In genomic region chr17:63534078-63534570, GRCh38 we compare ENCODE assay signal across 23 cellular contexts. TPM values are rescaled to one million over a fixed set of nuclear protein-coding genes. Genes with fewer than 3 reads are reported as not detected.
DNase-seq lines count a peak whose midpoint lies in the region; ATAC-seq and TF ChIP-seq lines count a peak whose summit lies in the region.
"Had no signal": no experiment of that assay in that cellular context is flagged by ENCODE, and none has a peak within 500 bp of the region (broad histone marks: within the 10 kb centered on the region; RNA-seq: fewer than 3 reads in every experiment).

No MANE protein-coding gene starts in this region.

- no peaks in the 10 kb centered on the region for H3K9me3 ChIP-seq in mucosa of descending colon
- no peaks in the 10 kb centered on the region for H3K9me3 ChIP-seq in spleen
- H3K9me3 ChIP-seq: A549; BE2C; BLaER1 treated with 17β-estradiol and CSF1 and Interleukin-3, amounts not matched to agents 10 nM and 100 nM had no signal

- intact Hi-C loops in Right ventricle myocardium inferior (cut with DNase I) (no loop called here), Right ventricle myocardium superior (cut with DNase I) (no loop called here), mucosa of descending colon (cut with DNase I, micrococcal nuclease) (no loop called here), spleen (cut with DNase I; ENCODE audit: low total_unique reads) (no loop called here)

- H3K27me3 ChIP-seq in spleen (replicated peaks in 1 of 7): peaks cover 0 to 42% (median 19%) of the 10 kb centered on the region in 7 donors
- H3K27me3 ChIP-seq: BE2C had no signal

- TF ChIP-seq POLR2A in spleen (IDR thresholded peaks at IDR 0.05): no peak

- H3K4me1 ChIP-seq in mucosa of descending colon (ENCODE audit: low read depth) (peaks cover 8% of the 10 kb centered on the region), spleen (peaks cover 0 to 12% (median 8%) of the 10 kb centered on the region in 6 donors)
- H3K4me1 ChIP-seq: A549 had no signal

- ATAC-seq in Right ventricle myocardium inferior (no peak), Right ventricle myocardium superior (ENCODE audit: poor library complexity) (no peak), mucosa of descending colon (no peak)
- ATAC-seq: GM12878 had no signal

- DNase-seq in Right ventricle myocardium inferior (ENCODE audit: missing footprints) (peak; percentile 27), Right ventricle myocardium superior (no peak), mucosa of descending colon (peak in 2 of 3 donors; percentile 9 to 27), spleen (peak; percentile 59), NCI-H2171 treated with DMSO at 0.1 percent for 48 hours (lab: John Stamatoyannopoulos, UW) (no peak), NCI-H2196 (lab: John Stamatoyannopoulos, UW; ENCODE audit: unreplicated experiment) (no peak), amygdala (lab: John Stamatoyannopoulos, UW) (no peak)
- DNase-seq: 8988T; ACHN; AML-193; BE2C; CD4-positive, alpha-beta T cell; DMS 273 treated with DMSO at 0.1 percent for 48 hours; DMS79; EL; GDM1; GM23248; H7 had no signal

- no peak overlapping the region for H3K27ac ChIP-seq in spleen
- H3K27ac ChIP-seq: A549; BLaER1 treated with 17β-estradiol and CSF1 and Interleukin-3, amounts not matched to agents 10 nM and 100 nM; GM23248 had no signal

- no peaks in the 10 kb centered on the region for H3K36me3 ChIP-seq in mucosa of descending colon (ENCODE audit: low read depth)
- no peaks in the 10 kb centered on the region for H3K36me3 ChIP-seq in spleen
- H3K36me3 ChIP-seq: BE2C; BLaER1 treated with 17β-estradiol and CSF1 and Interleukin-3, amounts not matched to agents 10 nM and 100 nM had no signal

- H3K4me3 ChIP-seq in mucosa of descending colon (no peak overlapping the region), spleen (no peak overlapping the region)
- H3K4me3 ChIP-seq: A549; BLaER1 treated with 17β-estradiol and CSF1 and Interleukin-3, amounts not matched to agents 10 nM and 100 nM; GM12878; GM23248 had no signal

- no peak for TF ChIP-seq CTCF in mucosa of descending colon (IDR thresholded peaks at IDR 0.05)
- TF ChIP-seq CTCF in spleen (IDR thresholded peaks at IDR 0.05 in 8 of 11, conservative IDR thresholded peaks at IDR 0.05 in 3 of 11): no peak

- WGBS in spleen, 5 donors: 92 to 97% (median 94%) methylated on average over 17 of the region's 17 CpGs

RNA-seq across cellular contexts. Expression of gene KCNH6, which starts 11.0 kb away (rescaled TPM):
- total RNA-seq in Right ventricle myocardium inferior (not detected), Right ventricle myocardium superior (not detected), mucosa of descending colon (under 1 TPM in 2 of 3 donors, not detected in 1; 0.58 to 0.64 TPM), spleen (not detected)
- not detected for polyA plus RNA-seq in spleen
- total RNA-seq: CD4-positive, alpha-beta T cell; CD8-positive, alpha-beta memory T cell; GM12878; GM23248 had no signal
- polyA plus RNA-seq: A549; CD14-positive monocyte; CD8-positive, alpha-beta memory T cell; GM12878; GM23248 had no signal

RNA-seq across cellular contexts. Expression of gene DCAF7, which starts 16.2 kb away (rescaled TPM):
- total RNA-seq in Right ventricle myocardium inferior: 36.8 TPM
- 35.5 TPM for total RNA-seq in Right ventricle myocardium superior
- 10 to 100 TPM; 69.0 to 87.3 (median 84.9) TPM for total RNA-seq in mucosa of descending colon
- 10 to 100 TPM; 52.1 to 87.5 (median 73.7) TPM for total RNA-seq in spleen
- polyA plus RNA-seq in spleen: 10 to 100 TPM; 15.9 to 21.6 (median 18.4) TPM

RNA-seq across cellular contexts. Expression of gene ACE, which starts 57.3 kb away (rescaled TPM):
- total RNA-seq in Right ventricle myocardium inferior (4.8 TPM), Right ventricle myocardium superior (5.4 TPM), mucosa of descending colon (10 to 100 TPM; 16.0 to 24.6 (median 23.0) TPM), spleen (10 to 100 TPM in 4 of 7 donors, 1 to 10 TPM in 3; 6.1 to 17.3 (median 10.1) TPM)
- polyA plus RNA-seq in spleen: 1 to 10 TPM in 2 of 3 donors, under 1 TPM in 1; 0.61 to 5.1 (median 1.3) TPM
- polyA plus RNA-seq: CD14-positive monocyte, GM12878 had no signal

Comparison
In these comparisons a context has a peak if more than half of its experiments do, and no peak if none do; other contexts are left out.
1. DNase-seq: peak in Right ventricle myocardium inferior (single experiment), mucosa of descending colon (2 of 3) and spleen (single experiment); none in Right ventricle myocardium superior (single experiment), NCI-H2171 treated with DMSO at 0.1 percent for 48 hours (single experiment), NCI-H2196 (single experiment) and amygdala (0 of 56).